34 cellular contexts compared by ENCODE assay signal in genomic region chr6:47713200-47713599, GRCh38.
"Had no signal": no experiment of that assay in that cellular context is flagged by ENCODE, and none has a peak within 500 bp of the region (broad histone marks: within the 10 kb centered on the region; RNA-seq: fewer than 3 reads in every experiment).

No MANE protein-coding gene starts in this region.

- DNase-seq: Karpas-422, Kasumi-1, MG63, MM.1S, MV-4-11, NCI-H1048, NCI-H1092, NCI-H1092 treated with DMSO at 0.1 percent for 48 hours, NCI-H1105, NCI-H1105 treated with DMSO at 0.1 percent for 48 hours, NCI-H1417, NCI-H1417 treated with DMSO at 0.1 percent for 48 hours, NCI-H1436, NCI-H1436 treated with DMSO at 0.1 percent for 48 hours, NCI-H146, NCI-H1694, NCI-H1694 treated with DMSO at 0.1 percent for 48 hours, NCI-H187, NCI-H187 treated with DMSO at 0.1 percent for 48 hours, NCI-H1930, NCI-H2029, NCI-H2029 treated with DMSO at 0.1 percent for 48 hours, NCI-H2081, NCI-H2081 treated with DMSO at 0.1 percent for 48 hours, NCI-H2107, NCI-H2171, NCI-H2171 treated with DMSO at 0.1 percent for 48 hours, NCI-H2227 treated with DMSO at 0.1 percent for 48 hours, NCI-H226, NCI-H345, NCI-H446, NCI-H446 treated with DMSO at 0.1 percent for 48 hours, NCI-H510A, NCI-H510A treated with DMSO at 0.1 percent for 48 hours had no signal

- H3K36me3 ChIP-seq: MG63 had no signal

- H3K27me3 ChIP-seq: MG63 had no signal

- H3K4me3 ChIP-seq: MG63 had no signal

- H3K9me3 ChIP-seq: MG63 had no signal
